Comparison of ENCODE assay signal across 21 cellular contexts in the genomic region with DNA sequence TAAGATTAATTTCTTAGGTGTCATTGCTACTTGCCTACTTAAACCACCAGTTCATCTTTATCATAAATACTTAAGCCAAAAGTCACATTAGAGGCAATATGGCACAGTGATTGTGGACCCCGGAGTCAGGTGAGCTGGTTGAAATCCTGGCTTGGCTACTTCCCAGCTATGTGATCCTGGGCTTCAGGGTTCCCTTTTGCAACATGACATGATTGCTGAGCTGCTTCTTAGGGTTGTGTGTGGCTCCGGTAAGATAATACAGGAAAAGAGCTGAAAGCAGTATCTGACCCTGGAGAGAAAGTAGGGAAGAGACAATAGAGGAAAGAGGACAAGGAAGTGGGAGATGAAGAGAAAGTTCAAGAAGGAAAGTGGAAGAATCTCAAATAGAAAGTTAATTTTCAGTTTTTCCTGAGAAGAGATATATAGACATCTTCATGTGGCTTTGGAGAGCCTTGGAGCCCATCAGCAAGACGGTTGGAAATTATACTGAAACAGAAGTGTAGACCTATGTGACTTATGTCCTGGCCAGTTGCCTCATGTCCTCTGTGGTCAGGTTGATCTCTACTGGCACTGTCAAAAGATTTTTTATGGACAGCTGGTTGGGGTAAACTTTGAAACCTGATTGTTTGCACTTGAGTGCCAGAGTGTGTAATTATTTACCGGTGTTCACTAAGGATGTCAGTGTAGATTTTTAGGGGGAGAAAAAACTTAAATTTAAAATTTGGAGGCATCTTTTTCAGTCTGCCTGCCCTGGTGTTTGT.
"Had no signal": no experiment of that assay in that cellular context is flagged by ENCODE, and none has a peak within 500 bp of the region (broad histone marks: within the 10 kb centered on the region; RNA-seq: fewer than 3 reads in every experiment).

No MANE protein-coding gene starts in this region.

- DNase-seq: activated CD4-positive, alpha-beta memory T cell treated with anti-CD3 and anti-CD28 coated beads for 36 hours; activated CD4-positive, alpha-beta T cell treated with anti-CD3 and anti-CD28 coated beads for 48 hours; activated CD4-positive, CD25-positive, alpha-beta regulatory T cell; activated effector memory CD4-positive, alpha-beta T cell treated with anti-CD3 and anti-CD28 coated beads, Interleukin-2, amount 50 U/mL, for 16 hours; activated naive CD4-positive, alpha-beta T cell treated with anti-CD3 and anti-CD28 coated beads, Interleukin-2, amount 10 ng/mL, durations not matched to agents 7 days and 5 days; activated T-cell treated with anti-CD3 and anti-CD28 coated beads for 4 hours; anterior cingulate cortex; body of pancreas; effector CD4-positive, alpha-beta T cell; heart right ventricle; naive thymus-derived CD8-positive, alpha-beta T cell; right cardiac atrium; stimulated activated CD4-positive, alpha-beta T cell treated with anti-CD3 and anti-CD28 coated beads, Interleukin-15, amount 100 ng/mL, for 24 hours; stimulated activated CD8-positive, alpha-beta memory T cell treated with anti-CD3 and anti-CD28 coated beads, Interleukin-4, amount 100 ng/mL, for 48 hours; stimulated activated naive B cell treated with anti-CD40 and anti-IgM and Interleukin-4, amounts not matched to agents 10 μg/mL and 1 μg/mL and 100 μg/mL, for 72 hours; T-helper 1 cell; testis; upper lobe of right lung had no signal

- H3K4me3 ChIP-seq: body of pancreas, cardiac muscle cell, heart right ventricle, lung, smooth muscle cell, testis, upper lobe of right lung had no signal

- H3K4me1 ChIP-seq: testis, upper lobe of right lung had no signal

- H3K36me3 ChIP-seq: cardiac muscle cell, heart right ventricle, upper lobe of right lung had no signal

- ATAC-seq: body of pancreas; heart right ventricle; naive thymus-derived CD8-positive, alpha-beta T cell; right cardiac atrium; stimulated activated naive B cell treated with anti-CD40 and anti-IgM and Interleukin-4, amounts not matched to agents 10 μg/mL and 1 μg/mL and 100 μg/mL, for 72 hours; upper lobe of right lung had no signal

- H3K4me2 ChIP-seq: smooth muscle cell had no signal

- H3K27ac ChIP-seq: body of pancreas, cardiac muscle cell, upper lobe of right lung had no signal

- H3K9me3 ChIP-seq: body of pancreas, heart right ventricle, testis, upper lobe of right lung had no signal

- H3K27me3 ChIP-seq: body of pancreas, cardiac muscle cell, heart right ventricle, testis, upper lobe of right lung had no signal
